15 cellular contexts compared by ENCODE assay signal in the genomic region with DNA sequence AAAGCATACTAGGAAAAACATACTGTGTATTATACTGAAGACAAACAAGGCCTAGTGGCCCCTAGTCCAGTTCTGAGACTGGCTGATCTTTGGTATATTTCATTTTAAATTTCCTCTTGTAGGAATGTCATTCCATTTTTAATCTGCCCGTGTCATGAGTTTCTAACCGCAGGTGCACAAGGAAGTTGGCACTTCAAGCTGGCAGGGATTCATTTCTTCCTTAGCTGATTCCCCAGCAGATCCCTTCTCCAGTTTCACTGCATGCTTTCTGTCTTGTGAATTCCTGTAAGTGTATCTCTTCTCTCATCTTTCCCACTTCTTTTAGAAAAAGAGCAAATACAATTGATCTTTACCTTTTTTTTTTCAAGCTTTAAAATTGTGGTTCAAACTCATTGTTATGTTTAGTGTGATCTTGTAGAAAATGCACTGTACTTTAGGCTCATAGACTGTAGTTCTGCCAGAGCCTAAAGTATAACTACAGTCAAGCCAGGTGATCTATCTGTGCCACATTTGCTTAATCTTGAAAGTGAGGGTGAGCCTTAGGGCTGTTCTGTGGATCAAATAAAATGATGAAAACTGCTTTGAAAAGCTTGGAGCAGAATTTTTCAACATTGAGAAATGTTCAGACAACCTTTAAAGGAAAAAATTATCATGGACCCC. TPM values are rescaled to one million over a fixed set of nuclear protein-coding genes. Genes with fewer than 3 reads are reported as not detected.
A peak's percentile ranks its signal among the peaks of the same experiment; 100 is the strongest.
DNase-seq lines count a peak whose midpoint lies in the region; ATAC-seq and TF ChIP-seq lines count a peak whose summit lies in the region.
"Had no signal": no experiment of that assay in that cellular context is flagged by ENCODE, and none has a peak within 500 bp of the region (broad histone marks: within the 10 kb centered on the region; RNA-seq: fewer than 3 reads in every experiment).

No MANE protein-coding gene starts in this region.

- peaks cover 39% of the 10 kb centered on the region for H3K4me1 ChIP-seq in PC-9 (replicated peaks; ENCODE audit: insufficient read depth)
- peaks cover 22 to 35% (median 32%) of the 10 kb centered on the region in 3 donors for H3K4me1 ChIP-seq in skeletal muscle tissue (ENCODE audit: control insufficient read depth in 3 of 3, insufficient read depth in 3 of 3, low read length in 3 of 3)

- peaks cover 9% of the 10 kb centered on the region; the same call in 1 of the 2 replicates for H3F3A ChIP-seq in PC-9 (ENCODE audit: insufficient read depth, low read depth)

- TF ChIP-seq CTCF in PC-9 (conservative IDR thresholded peaks at IDR 0.05), result no peak

- no peaks in the 10 kb centered on the region for H4K20me1 ChIP-seq in PC-9 (ENCODE audit: insufficient read depth)

- H3K79me2 ChIP-seq in PC-9 (ENCODE audit: low read depth), result peaks cover 57% of the 10 kb centered on the region

- intact Hi-C loops in PC-9 (cut with micrococcal nuclease; ENCODE audit: unreplicated experiment), result loop anchor here (5.0 kb wide), 1 partner anchor 37 kb away; a partner anchor contains a TSS

- DNase-seq in LHCN-M2 (ENCODE audit: low read depth) (peak; percentile 69), PC-9 (peak; percentile 44 to 75), left kidney (ENCODE audit: low read depth, low spot score) (peak; percentile 64), NCI-H748 treated with DMSO at 0.1 percent for 48 hours (lab: John Stamatoyannopoulos, UW) (no peak), NOMO-1 treated with DMSO at 0.1 percent for 48 hours (lab: John Stamatoyannopoulos, UW; ENCODE audit: unreplicated experiment) (no peak)
- DNase-seq: effector memory CD4-positive, alpha-beta T cell; kidney; natural killer cell; NCI-H1694; SK-N-SH; WERI-Rb-1 had no signal

- ATAC-seq in GM19324 (IDR thresholded peaks at IDR 0.05; ENCODE audit: low FRiP score, unreplicated experiment) (no peak), HG02588 (IDR thresholded peaks at IDR 0.05; ENCODE audit: unreplicated experiment) (no peak)
- ATAC-seq: K562, natural killer cell had no signal

- CTCF ChIA-PET in PC-9 (lab: Charles Lee), result interaction anchor here (0.6 kb wide), 1 partner anchor 37 kb away, joined by 3 read pairs; a partner anchor contains a TSS

- peak overlapping the region; percentile 60 for H3K27ac ChIP-seq in PC-9
- H3K27ac ChIP-seq in skeletal muscle tissue (ENCODE audit: low read depth, low read length), result peak overlapping the region; percentile 5
- H3K27ac ChIP-seq: WERI-Rb-1 had no signal

- H3K9ac ChIP-seq in skeletal muscle tissue (ENCODE audit: low read depth in 1 of 3, low read length in 3 of 3), result peak overlapping the region in 1 of 3 donors; percentile 12
- H3K9ac ChIP-seq: SK-N-SH had no signal

- H3K9me3 ChIP-seq in PC-9 (ENCODE audit: insufficient read depth, low read depth) (no peaks in the 10 kb centered on the region), skeletal muscle tissue (ENCODE audit: control insufficient read depth in 3 of 3, low read length in 3 of 3) (no peaks in the 10 kb centered on the region)
- H3K9me3 ChIP-seq: SK-N-SH had no signal

- no TSS peak for BruUV-seq in PC-9 (replicated peaks; lab: Mats Ljungman, UMichigan)

- H3K9me2 ChIP-seq in PC-9 (ENCODE audit: insufficient read depth), result no peaks in the 10 kb centered on the region; the same call in 1 of the 2 replicates
- H3K9me2 ChIP-seq: SK-N-SH had no signal

- H3K4me3 ChIP-seq in PC-9 (no peak overlapping the region), skeletal muscle tissue (ENCODE audit: low read length in 3 of 3) (peak overlapping the region in 1 of 3 donors; percentile 24)
- H3K4me3 ChIP-seq: K562 had no signal

- H3K4me2 ChIP-seq in PC-9, result peak overlapping the region; percentile 11
- H3K4me2 ChIP-seq: SK-N-SH had no signal

- H3K36me3 ChIP-seq in PC-9 (ENCODE audit: low read depth) (peaks cover 10% of the 10 kb centered on the region), skeletal muscle tissue (ENCODE audit: control insufficient read depth in 3 of 3, insufficient read depth in 3 of 3, low read length in 3 of 3) (no peaks in the 10 kb centered on the region)
- H3K36me3 ChIP-seq: WERI-Rb-1 had no signal

- H2AFZ ChIP-seq in PC-9, result no peak overlapping the region

- H3K27me3 ChIP-seq in PC-9 (ENCODE audit: insufficient read depth, low read depth) (no peaks in the 10 kb centered on the region), skeletal muscle tissue (ENCODE audit: control insufficient read depth in 3 of 3, insufficient read depth in 3 of 3, low read length in 3 of 3) (no peaks in the 10 kb centered on the region)

- POLR2A ChIA-PET in PC-9 (lab: Charles Lee; ENCODE audit: unreplicated experiment), result interaction anchor here (0.8 kb wide), 2 partner anchors 14 to 36 kb away, joined by 3 to 15 read pairs; no protein-coding TSS in a partner anchor

RNA-seq across cellular contexts. Expression of a gene that starts 37.0 kb away (rescaled TPM):
- total RNA-seq in LHCN-M2 (2014; rRNA removed), result 10.5 and 11.3 TPM in 2 replicates
- polyA plus RNA-seq in LHCN-M2 (2012), result 7.6 TPM
- total RNA-seq in PC-9 (2021), result 38.3 and 42.3 TPM in 2 replicates
- total RNA-seq in skeletal muscle tissue, result 27.1 TPM

Comparison
In these comparisons a context has a peak if more than half of its experiments do, and no peak if none do; other contexts are left out.
1. DNase-seq: peak in LHCN-M2 (single experiment), PC-9 (2 of 2) and left kidney (single experiment); none in NCI-H748 treated with DMSO at 0.1 percent for 48 hours (single experiment) and NOMO-1 treated with DMSO at 0.1 percent for 48 hours (single experiment).